ENCODE assay signal across 28 cellular contexts in genomic region chr2:178287652-178288344, GRCh38.
"Had no signal": no experiment of that assay in that cellular context is flagged by ENCODE, and none has a peak within 500 bp of the region (broad histone marks: within the 10 kb centered on the region; RNA-seq: fewer than 3 reads in every experiment).

No MANE protein-coding gene starts in this region.

- H3K27me3 Mint-ChIP-seq: dendritic cell treated with granulocyte-macrophage colony-stimulating factor and Interleukin-4, amounts not matched to agents 40 ng/mL and 50 ng/mL, for 4 days had no signal

- DNase-seq: colonic mucosa; effector memory CD4-positive, alpha-beta T cell; erythroblast; esophagus squamous epithelium; foreskin fibroblast; glutamatergic neuron; heart right ventricle; hypothalamus; left ventricle myocardium superior; lower lobe of right lung; natural killer cell; occipital lobe; ovary; posterior cingulate gyrus; psoas muscle; retina; right lobe of liver; small intestine; stimulated activated CD4-positive, alpha-beta T cell treated with anti-CD3 and anti-CD28 coated beads, Interleukin-15, amount 100 ng/mL, for 24 hours; stimulated activated CD4-positive, alpha-beta T cell treated with anti-CD3 and anti-CD28 coated beads, Interleukin-2, amount 100 ng/mL, for 48 hours; stimulated activated naive B cell treated with anti-CD40 and anti-IgM and Interleukin-4, amounts not matched to agents 10 μg/mL and 1 μg/mL and 100 μg/mL, for 72 hours; upper lobe of right lung; uterus had no signal

- H3K4me1 ChIP-seq: colonic mucosa, esophagus squamous epithelium, gastroesophageal sphincter, lower lobe of right lung, right lobe of liver, tibial nerve, upper lobe of right lung, uterus had no signal

- H3K36me3 ChIP-seq: colonic mucosa, esophagus squamous epithelium, gastroesophageal sphincter, heart right ventricle, lower lobe of right lung, ovary, right lobe of liver, thoracic aorta, tibial nerve, upper lobe of right lung, uterus had no signal

- ATAC-seq: gastroesophageal sphincter; heart right ventricle; left ventricle myocardium superior; lower lobe of right lung; natural killer cell; psoas muscle; right lobe of liver; stimulated activated naive B cell treated with anti-CD40 and anti-IgM and Interleukin-4, amounts not matched to agents 10 μg/mL and 1 μg/mL and 100 μg/mL, for 72 hours; upper lobe of right lung had no signal

- H3K4me3 Mint-ChIP-seq: dendritic cell treated with granulocyte-macrophage colony-stimulating factor and Interleukin-4, amounts not matched to agents 40 ng/mL and 50 ng/mL, for 4 days; natural killer cell; stimulated activated naive B cell treated with anti-CD40 and anti-IgM and Interleukin-4, amounts not matched to agents 10 μg/mL and 1 μg/mL and 100 μg/mL, for 72 hours; stimulated activated naive CD8-positive, alpha-beta T cell treated with anti-CD3 and anti-CD28 coated beads, Interleukin-15, Interleukin-2, amounts not matched to agents 100 ng/mL and 50 ng/mL, for 24 hours had no signal

- H3K9me3 ChIP-seq: colonic mucosa, esophagus squamous epithelium, gastroesophageal sphincter, lower lobe of right lung, ovary, psoas muscle, right lobe of liver, thoracic aorta, tibial nerve, upper lobe of right lung, uterus had no signal

- H3K27me3 ChIP-seq: colonic mucosa, esophagus squamous epithelium, gastroesophageal sphincter, heart right ventricle, ovary, right lobe of liver, tibial nerve, upper lobe of right lung, uterus had no signal

- H3K4me3 ChIP-seq: colonic mucosa, esophagus squamous epithelium, gastroesophageal sphincter, heart right ventricle, lower lobe of right lung, ovary, psoas muscle, right lobe of liver, thoracic aorta, tibial nerve, upper lobe of right lung, uterus had no signal

- H3K27ac ChIP-seq: colonic mucosa, esophagus squamous epithelium, gastroesophageal sphincter, heart right ventricle, lower lobe of right lung, ovary, psoas muscle, right lobe of liver, thoracic aorta, tibial nerve, upper lobe of right lung, uterus had no signal

- H3K9me3 Mint-ChIP-seq: dendritic cell treated with granulocyte-macrophage colony-stimulating factor and Interleukin-4, amounts not matched to agents 40 ng/mL and 50 ng/mL, for 4 days; natural killer cell; stimulated activated naive CD8-positive, alpha-beta T cell treated with anti-CD3 and anti-CD28 coated beads, Interleukin-15, Interleukin-2, amounts not matched to agents 100 ng/mL and 50 ng/mL, for 24 hours had no signal

- H3K4me1 Mint-ChIP-seq: natural killer cell; stimulated activated naive B cell treated with anti-CD40 and anti-IgM and Interleukin-4, amounts not matched to agents 10 μg/mL and 1 μg/mL and 100 μg/mL, for 72 hours had no signal

- H3K36me3 Mint-ChIP-seq: natural killer cell; stimulated activated naive B cell treated with anti-CD40 and anti-IgM and Interleukin-4, amounts not matched to agents 10 μg/mL and 1 μg/mL and 100 μg/mL, for 72 hours had no signal

- H3K27ac Mint-ChIP-seq: dendritic cell treated with granulocyte-macrophage colony-stimulating factor and Interleukin-4, amounts not matched to agents 40 ng/mL and 50 ng/mL, for 4 days; natural killer cell; stimulated activated naive B cell treated with anti-CD40 and anti-IgM and Interleukin-4, amounts not matched to agents 10 μg/mL and 1 μg/mL and 100 μg/mL, for 72 hours; stimulated activated naive CD8-positive, alpha-beta T cell treated with anti-CD3 and anti-CD28 coated beads, Interleukin-15, Interleukin-2, amounts not matched to agents 100 ng/mL and 50 ng/mL, for 24 hours had no signal
